In the genomic region with DNA sequence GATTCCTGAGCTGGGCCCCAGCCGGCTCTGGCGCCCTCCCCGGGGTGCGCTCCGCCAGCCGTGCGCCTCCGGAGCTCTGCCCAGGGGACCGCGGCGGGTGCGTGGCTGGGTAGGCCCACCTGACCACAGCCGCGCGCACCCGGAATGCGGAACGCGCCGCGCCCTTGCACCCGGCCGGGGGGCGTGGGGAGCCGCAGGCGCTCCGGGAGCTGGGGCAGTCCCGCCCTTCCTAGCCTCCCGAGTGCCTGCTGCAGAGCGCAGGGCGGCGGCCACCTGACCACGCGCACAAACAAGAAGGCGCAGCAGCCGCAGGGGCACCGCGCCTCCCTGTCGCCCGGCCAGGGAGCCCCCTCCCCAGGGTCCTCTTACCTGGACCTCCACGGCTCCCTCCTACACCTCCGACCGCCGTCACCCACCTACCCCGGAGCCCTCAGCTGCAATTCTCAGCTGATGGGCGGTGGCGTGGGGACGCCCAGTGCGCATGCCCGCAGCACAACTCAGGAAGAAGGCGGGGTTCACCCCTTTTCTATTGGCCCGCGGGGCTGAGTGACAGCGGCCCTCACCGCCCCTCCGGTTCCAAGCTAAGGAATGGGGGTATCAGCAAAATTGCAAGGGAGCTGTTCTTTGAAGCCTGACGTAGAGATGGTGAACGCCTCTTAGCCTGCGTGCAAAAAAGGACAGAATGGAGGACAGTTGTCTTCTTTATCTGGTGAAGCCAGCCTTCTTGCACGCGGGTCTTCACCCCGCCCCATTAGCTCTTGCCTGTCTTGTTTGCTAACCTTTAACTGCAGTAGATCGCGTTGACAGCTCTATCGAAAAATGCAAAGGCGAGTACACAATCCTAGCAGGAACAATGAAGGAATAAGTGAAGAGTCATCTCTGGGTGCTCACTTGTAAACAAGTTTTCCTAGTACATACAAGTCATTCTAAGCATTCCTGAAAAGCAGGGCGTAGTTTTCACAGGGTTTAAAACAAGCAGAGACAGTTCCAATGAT, we compare ENCODE assay signal across 1 cellular context.
A peak's percentile ranks its signal among the peaks of the same experiment; 100 is the strongest.
TF ChIP-seq lines count a peak whose summit lies in the region.

A gene with protein sequence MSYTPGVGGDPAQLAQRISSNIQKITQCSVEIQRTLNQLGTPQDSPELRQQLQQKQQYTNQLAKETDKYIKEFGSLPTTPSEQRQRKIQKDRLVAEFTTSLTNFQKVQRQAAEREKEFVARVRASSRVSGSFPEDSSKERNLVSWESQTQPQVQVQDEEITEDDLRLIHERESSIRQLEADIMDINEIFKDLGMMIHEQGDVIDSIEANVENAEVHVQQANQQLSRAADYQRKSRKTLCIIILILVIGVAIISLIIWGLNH (minus strand): TSS at position 479 of the 995 bp plus-strand sequence. CDS start 9,586 bp downstream, outside the sequence.

TF ChIP-seq in HepG2, 621 proteins besides CTCF, POLR2A, EP300 and RAD21 (continued from another document and continues in another):
- TF ChIP-seq, protein P1, sequence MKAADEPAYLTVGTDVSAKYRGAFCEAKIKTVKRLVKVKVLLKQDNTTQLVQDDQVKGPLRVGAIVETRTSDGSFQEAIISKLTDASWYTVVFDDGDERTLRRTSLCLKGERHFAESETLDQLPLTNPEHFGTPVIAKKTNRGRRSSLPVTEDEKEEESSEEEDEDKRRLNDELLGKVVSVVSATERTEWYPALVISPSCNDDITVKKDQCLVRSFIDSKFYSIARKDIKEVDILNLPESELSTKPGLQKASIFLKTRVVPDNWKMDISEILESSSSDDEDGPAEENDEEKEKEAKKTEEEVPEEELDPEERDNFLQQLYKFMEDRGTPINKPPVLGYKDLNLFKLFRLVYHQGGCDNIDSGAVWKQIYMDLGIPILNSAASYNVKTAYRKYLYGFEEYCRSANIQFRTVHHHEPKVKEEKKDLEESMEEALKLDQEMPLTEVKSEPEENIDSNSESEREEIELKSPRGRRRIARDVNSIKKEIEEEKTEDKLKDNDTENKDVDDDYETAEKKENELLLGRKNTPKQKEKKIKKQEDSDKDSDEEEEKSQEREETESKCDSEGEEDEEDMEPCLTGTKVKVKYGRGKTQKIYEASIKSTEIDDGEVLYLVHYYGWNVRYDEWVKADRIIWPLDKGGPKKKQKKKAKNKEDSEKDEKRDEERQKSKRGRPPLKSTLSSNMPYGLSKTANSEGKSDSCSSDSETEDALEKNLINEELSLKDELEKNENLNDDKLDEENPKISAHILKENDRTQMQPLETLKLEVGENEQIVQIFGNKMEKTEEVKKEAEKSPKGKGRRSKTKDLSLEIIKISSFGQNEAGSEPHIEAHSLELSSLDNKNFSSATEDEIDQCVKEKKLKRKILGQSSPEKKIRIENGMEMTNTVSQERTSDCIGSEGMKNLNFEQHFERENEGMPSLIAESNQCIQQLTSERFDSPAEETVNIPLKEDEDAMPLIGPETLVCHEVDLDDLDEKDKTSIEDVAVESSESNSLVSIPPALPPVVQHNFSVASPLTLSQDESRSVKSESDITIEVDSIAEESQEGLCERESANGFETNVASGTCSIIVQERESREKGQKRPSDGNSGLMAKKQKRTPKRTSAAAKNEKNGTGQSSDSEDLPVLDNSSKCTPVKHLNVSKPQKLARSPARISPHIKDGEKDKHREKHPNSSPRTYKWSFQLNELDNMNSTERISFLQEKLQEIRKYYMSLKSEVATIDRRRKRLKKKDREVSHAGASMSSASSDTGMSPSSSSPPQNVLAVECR (CRISPR knock-in tag; IDR thresholded peaks at IDR 0.05; ENCODE audit: borderline replicate concordance): peak; percentile 98
- TF ChIP-seq POGZ (CRISPR knock-in tag; IDR thresholded peaks at IDR 0.05) (peak; percentile 89; the same call in 1 of the 2 replicates), FOXC1 (CRISPR knock-in tag; IDR thresholded peaks at IDR 0.05; ENCODE audit: borderline replicate concordance) (peak; percentile 98), ZSCAN30 (CRISPR knock-in tag; IDR thresholded peaks at IDR 0.05) (no peak), FOXM1 (CRISPR knock-in tag; IDR thresholded peaks at IDR 0.05) (no peak), NFE2 (CRISPR knock-in tag; IDR thresholded peaks at IDR 0.05) (no peak), WIZ (CRISPR knock-in tag; IDR thresholded peaks at IDR 0.05) (no peak), ZNF3 (CRISPR knock-in tag; IDR thresholded peaks at IDR 0.05) (no peak), ZNF331 (CRISPR knock-in tag; IDR thresholded peaks at IDR 0.05) (peak; percentile 64), ZNF749 (CRISPR knock-in tag; IDR thresholded peaks at IDR 0.05; ENCODE audit: borderline replicate concordance) (peak; percentile 74; the same call in 1 of the 2 replicates), ZNF598 (CRISPR knock-in tag; IDR thresholded peaks at IDR 0.05; ENCODE audit: borderline replicate concordance) (peak; percentile 92), ZNF652 (CRISPR knock-in tag; IDR thresholded peaks at IDR 0.05; ENCODE audit: borderline replicate concordance, low read depth) (no peak), ZBTB21 (CRISPR knock-in tag; IDR thresholded peaks at IDR 0.05) (no peak), AGO1 (IDR thresholded peaks at IDR 0.05; ENCODE audit: low read depth, low read length, poor library complexity, severe bottlenecking) (peak; percentile 44), CBX5 (CRISPR knock-in tag; IDR thresholded peaks at IDR 0.05; ENCODE audit: borderline replicate concordance) (no peak), TBP (CRISPR knock-in tag; IDR thresholded peaks at IDR 0.05) (peak; percentile 19; the same call in 1 of the 2 replicates), RARG (CRISPR knock-in tag; IDR thresholded peaks at IDR 0.05; ENCODE audit: low read depth) (peak; percentile 70; the same call in 1 of the 2 replicates), ZEB1 (IDR thresholded peaks at IDR 0.05; ENCODE audit: insufficient replicate concordance, low read depth) (peak; percentile 69), GABPB1 (CRISPR knock-in tag; IDR thresholded peaks at IDR 0.05) (peak; percentile 88), SKI (IDR thresholded peaks at IDR 0.05; ENCODE audit: partially characterized antibody) (peak; percentile 79), MEIS2 (CRISPR knock-in tag; IDR thresholded peaks at IDR 0.05) (peak; percentile 71), GTF2F1 (IDR thresholded peaks at IDR 0.05; ENCODE audit: low read length) (no peak), NAIF1 (CRISPR knock-in tag; IDR thresholded peaks at IDR 0.05; ENCODE audit: borderline replicate concordance) (no peak), FOXK1 (CRISPR knock-in tag; IDR thresholded peaks at IDR 0.05; ENCODE audit: borderline replicate concordance, low read depth) (peak; percentile 65; the same call in 1 of the 2 replicates), ZNF383 (CRISPR knock-in tag; IDR thresholded peaks at IDR 0.05; ENCODE audit: borderline replicate concordance) (no peak; the same call in 1 of the 2 replicates), ZFP36L2 (CRISPR knock-in tag; IDR thresholded peaks at IDR 0.05) (peak; percentile 15; the same call in 1 of the 2 replicates), SAFB2 (CRISPR knock-in tag; IDR thresholded peaks at IDR 0.05; ENCODE audit: borderline replicate concordance, low read depth) (peak; percentile 80; the same call in 1 of the 2 replicates), TBL1XR1 (IDR thresholded peaks at IDR 0.05; ENCODE audit: borderline replicate concordance, low read length, partially characterized antibody) (no peak), ZIK1 (CRISPR knock-in tag; IDR thresholded peaks at IDR 0.05; ENCODE audit: borderline replicate concordance, low read depth) (peak; percentile 93; the same call in 1 of the 2 replicates), YY1 (IDR thresholded peaks at IDR 0.05; ENCODE audit: insufficient read depth, insufficient replicate concordance, low read depth, low read length) (peak; percentile 58), MAFF (IDR thresholded peaks at IDR 0.05; ENCODE audit: low read depth, low read length) (peak; percentile 80)
- TF ChIP-seq, protein P2, sequence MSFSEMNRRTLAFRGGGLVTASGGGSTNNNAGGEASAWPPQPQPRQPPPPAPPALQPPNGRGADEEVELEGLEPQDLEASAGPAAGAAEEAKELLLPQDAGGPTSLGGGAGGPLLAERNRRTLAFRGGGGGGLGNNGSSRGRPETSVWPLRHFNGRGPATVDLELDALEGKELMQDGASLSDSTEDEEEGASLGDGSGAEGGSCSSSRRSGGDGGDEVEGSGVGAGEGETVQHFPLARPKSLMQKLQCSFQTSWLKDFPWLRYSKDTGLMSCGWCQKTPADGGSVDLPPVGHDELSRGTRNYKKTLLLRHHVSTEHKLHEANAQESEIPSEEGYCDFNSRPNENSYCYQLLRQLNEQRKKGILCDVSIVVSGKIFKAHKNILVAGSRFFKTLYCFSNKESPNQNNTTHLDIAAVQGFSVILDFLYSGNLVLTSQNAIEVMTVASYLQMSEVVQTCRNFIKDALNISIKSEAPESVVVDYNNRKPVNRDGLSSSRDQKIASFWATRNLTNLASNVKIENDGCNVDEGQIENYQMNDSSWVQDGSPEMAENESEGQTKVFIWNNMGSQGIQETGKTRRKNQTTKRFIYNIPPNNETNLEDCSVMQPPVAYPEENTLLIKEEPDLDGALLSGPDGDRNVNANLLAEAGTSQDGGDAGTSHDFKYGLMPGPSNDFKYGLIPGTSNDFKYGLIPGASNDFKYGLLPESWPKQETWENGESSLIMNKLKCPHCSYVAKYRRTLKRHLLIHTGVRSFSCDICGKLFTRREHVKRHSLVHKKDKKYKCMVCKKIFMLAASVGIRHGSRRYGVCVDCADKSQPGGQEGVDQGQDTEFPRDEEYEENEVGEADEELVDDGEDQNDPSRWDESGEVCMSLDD (CRISPR knock-in tag; IDR thresholded peaks at IDR 0.05; ENCODE audit: borderline replicate concordance): 0 out of 2 replicates have a peak, but pooled peaks have one; percentile 60
- TF ChIP-seq, protein P3, sequence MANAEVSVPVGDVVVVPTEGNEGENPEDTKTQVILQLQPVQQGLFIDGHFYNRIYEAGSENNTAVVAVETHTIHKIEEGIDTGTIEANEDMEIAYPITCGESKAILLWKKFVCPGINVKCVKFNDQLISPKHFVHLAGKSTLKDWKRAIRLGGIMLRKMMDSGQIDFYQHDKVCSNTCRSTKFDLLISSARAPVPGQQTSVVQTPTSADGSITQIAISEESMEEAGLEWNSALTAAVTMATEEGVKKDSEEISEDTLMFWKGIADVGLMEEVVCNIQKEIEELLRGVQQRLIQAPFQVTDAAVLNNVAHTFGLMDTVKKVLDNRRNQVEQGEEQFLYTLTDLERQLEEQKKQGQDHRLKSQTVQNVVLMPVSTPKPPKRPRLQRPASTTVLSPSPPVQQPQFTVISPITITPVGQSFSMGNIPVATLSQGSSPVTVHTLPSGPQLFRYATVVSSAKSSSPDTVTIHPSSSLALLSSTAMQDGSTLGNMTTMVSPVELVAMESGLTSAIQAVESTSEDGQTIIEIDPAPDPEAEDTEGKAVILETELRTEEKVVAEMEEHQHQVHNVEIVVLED (CRISPR knock-in tag; IDR thresholded peaks at IDR 0.05; ENCODE audit: borderline replicate concordance): peak; percentile 67; the same call in 1 of the 2 replicates
- TF ChIP-seq, protein P4, sequence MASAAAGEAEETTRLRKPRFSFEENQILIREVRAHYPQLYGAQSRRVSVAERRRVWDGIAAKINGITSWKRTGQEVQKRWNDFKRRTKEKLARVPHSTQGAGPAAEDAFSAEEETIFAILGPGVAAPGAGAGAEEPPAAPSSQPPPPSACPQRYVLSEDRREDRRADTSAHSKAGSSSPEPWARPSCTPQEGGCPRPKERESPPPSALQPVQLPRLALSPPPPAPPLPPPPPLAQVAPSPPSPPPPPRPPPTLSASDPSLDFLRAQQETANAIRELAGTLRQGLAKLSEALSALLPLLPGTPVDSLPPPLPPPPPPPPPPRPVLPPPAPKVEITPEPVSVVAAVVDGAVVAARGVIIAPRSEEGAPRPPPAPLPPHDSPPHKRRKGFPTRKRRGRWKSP (CRISPR knock-in tag; IDR thresholded peaks at IDR 0.05): peak; percentile 85
- TF ChIP-seq, protein P5, sequence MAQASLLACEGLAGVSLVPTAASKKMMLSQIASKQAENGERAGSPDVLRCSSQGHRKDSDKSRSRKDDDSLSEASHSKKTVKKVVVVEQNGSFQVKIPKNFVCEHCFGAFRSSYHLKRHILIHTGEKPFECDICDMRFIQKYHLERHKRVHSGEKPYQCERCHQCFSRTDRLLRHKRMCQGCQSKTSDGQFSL (CRISPR knock-in tag; IDR thresholded peaks at IDR 0.05): no peak
- TF ChIP-seq, protein P6, sequence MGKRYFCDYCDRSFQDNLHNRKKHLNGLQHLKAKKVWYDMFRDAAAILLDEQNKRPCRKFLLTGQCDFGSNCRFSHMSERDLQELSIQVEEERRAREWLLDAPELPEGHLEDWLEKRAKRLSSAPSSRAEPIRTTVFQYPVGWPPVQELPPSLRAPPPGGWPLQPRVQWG (CRISPR knock-in tag; IDR thresholded peaks at IDR 0.05; ENCODE audit: borderline replicate concordance, low read depth): no peak
- TF ChIP-seq, protein P7, sequence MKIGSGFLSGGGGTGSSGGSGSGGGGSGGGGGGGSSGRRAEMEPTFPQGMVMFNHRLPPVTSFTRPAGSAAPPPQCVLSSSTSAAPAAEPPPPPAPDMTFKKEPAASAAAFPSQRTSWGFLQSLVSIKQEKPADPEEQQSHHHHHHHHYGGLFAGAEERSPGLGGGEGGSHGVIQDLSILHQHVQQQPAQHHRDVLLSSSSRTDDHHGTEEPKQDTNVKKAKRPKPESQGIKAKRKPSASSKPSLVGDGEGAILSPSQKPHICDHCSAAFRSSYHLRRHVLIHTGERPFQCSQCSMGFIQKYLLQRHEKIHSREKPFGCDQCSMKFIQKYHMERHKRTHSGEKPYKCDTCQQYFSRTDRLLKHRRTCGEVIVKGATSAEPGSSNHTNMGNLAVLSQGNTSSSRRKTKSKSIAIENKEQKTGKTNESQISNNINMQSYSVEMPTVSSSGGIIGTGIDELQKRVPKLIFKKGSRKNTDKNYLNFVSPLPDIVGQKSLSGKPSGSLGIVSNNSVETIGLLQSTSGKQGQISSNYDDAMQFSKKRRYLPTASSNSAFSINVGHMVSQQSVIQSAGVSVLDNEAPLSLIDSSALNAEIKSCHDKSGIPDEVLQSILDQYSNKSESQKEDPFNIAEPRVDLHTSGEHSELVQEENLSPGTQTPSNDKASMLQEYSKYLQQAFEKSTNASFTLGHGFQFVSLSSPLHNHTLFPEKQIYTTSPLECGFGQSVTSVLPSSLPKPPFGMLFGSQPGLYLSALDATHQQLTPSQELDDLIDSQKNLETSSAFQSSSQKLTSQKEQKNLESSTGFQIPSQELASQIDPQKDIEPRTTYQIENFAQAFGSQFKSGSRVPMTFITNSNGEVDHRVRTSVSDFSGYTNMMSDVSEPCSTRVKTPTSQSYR (CRISPR knock-in tag; IDR thresholded peaks at IDR 0.05; ENCODE audit: borderline replicate concordance): peak; percentile 10; the same call in 1 of the 2 replicates
- TF ChIP-seq, protein P8, sequence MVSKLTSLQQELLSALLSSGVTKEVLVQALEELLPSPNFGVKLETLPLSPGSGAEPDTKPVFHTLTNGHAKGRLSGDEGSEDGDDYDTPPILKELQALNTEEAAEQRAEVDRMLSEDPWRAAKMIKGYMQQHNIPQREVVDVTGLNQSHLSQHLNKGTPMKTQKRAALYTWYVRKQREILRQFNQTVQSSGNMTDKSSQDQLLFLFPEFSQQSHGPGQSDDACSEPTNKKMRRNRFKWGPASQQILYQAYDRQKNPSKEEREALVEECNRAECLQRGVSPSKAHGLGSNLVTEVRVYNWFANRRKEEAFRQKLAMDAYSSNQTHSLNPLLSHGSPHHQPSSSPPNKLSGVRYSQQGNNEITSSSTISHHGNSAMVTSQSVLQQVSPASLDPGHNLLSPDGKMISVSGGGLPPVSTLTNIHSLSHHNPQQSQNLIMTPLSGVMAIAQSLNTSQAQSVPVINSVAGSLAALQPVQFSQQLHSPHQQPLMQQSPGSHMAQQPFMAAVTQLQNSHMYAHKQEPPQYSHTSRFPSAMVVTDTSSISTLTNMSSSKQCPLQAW (CRISPR knock-in tag; IDR thresholded peaks at IDR 0.05): peak; percentile 68
